In genomic region chr12:54357802-54358619, GRCh38 we compare ENCODE assay signal across 8 cellular contexts. TPM values are rescaled to one million over a fixed set of nuclear protein-coding genes. Genes with fewer than 3 reads are reported as not detected.
A peak's percentile ranks its signal among the peaks of the same experiment; 100 is the strongest.
DNase-seq lines count a peak whose midpoint lies in the region; ATAC-seq and TF ChIP-seq lines count a peak whose summit lies in the region.

No MANE protein-coding gene starts in this region.

- peak overlapping the region; percentile 91 for H3K27ac ChIP-seq in 22Rv1
- H3K27ac ChIP-seq in thoracic aorta = peak overlapping the region; percentile 85 to 90

- H3K9me3 ChIP-seq in thoracic aorta = no peaks in the 10 kb centered on the region

- ATAC-seq in GM18505 (IDR thresholded peaks at IDR 0.05; ENCODE audit: unreplicated experiment) = no peak
- no peak for ATAC-seq in thoracic aorta (ENCODE audit: insufficient number of reproducible peaks, low FRiP score, low read depth)

- H3K9me3 Mint-ChIP-seq in activated naive CD8-positive, alpha-beta T cell treated with anti-CD3 and anti-CD28 coated beads for 36 hours = no peaks in the 10 kb centered on the region

- no peaks in the 10 kb centered on the region for H3K27me3 Mint-ChIP-seq in activated naive CD8-positive, alpha-beta T cell treated with anti-CD3 and anti-CD28 coated beads for 36 hours

- TF ChIP-seq POLR2A in GM18505 (IDR thresholded peaks at IDR 0.05; ENCODE audit: borderline replicate concordance, extremely low read depth, insufficient read depth, insufficient read length) = peak; percentile 59

- no peaks in the 10 kb centered on the region for H3K36me3 Mint-ChIP-seq in activated naive CD8-positive, alpha-beta T cell treated with anti-CD3 and anti-CD28 coated beads for 36 hours

- no peaks in the 10 kb centered on the region for H3K27me3 ChIP-seq in thoracic aorta (replicated peaks; ENCODE audit: insufficient read depth)

- TF ChIP-seq CTCF in 22Rv1 (IDR thresholded peaks at IDR 0.05) (no peak), thoracic aorta (IDR thresholded peaks at IDR 0.05) (no peak)

- no peak overlapping the region for H3K4me3 Mint-ChIP-seq in activated naive CD8-positive, alpha-beta T cell treated with anti-CD3 and anti-CD28 coated beads for 36 hours

- peaks cover 0 to 14% of the 10 kb centered on the region in 2 donors for H3K4me1 ChIP-seq in thoracic aorta (ENCODE audit: control insufficient read depth in 1 of 2, low read depth in 2 of 2)

- no peak overlapping the region for H3K27ac Mint-ChIP-seq in activated naive CD8-positive, alpha-beta T cell treated with anti-CD3 and anti-CD28 coated beads for 36 hours

- peaks cover 11% of the 10 kb centered on the region for H3K4me1 Mint-ChIP-seq in activated naive CD8-positive, alpha-beta T cell treated with anti-CD3 and anti-CD28 coated beads for 36 hours

- H3K4me3 ChIP-seq in thoracic aorta = peak overlapping the region; percentile 92

- DNase-seq in NCI-H345 treated with DMSO at 0.1 percent for 48 hours (lab: John Stamatoyannopoulos, UW; ENCODE audit: unreplicated experiment) = peak; percentile 8
- peak; percentile 61 for DNase-seq in activated naive CD8-positive, alpha-beta T cell treated with anti-CD3 and anti-CD28 coated beads for 36 hours
- peak; percentile 67 for DNase-seq in inferior parietal cortex (ENCODE audit: extremely low spot score)
- DNase-seq in thoracic aorta (ENCODE audit: low spot score) = no peak
- DNase-seq in H4 (ENCODE audit: low spot score) = no peak
- no peak for DNase-seq in retina

- no peaks in the 10 kb centered on the region for H3K36me3 ChIP-seq in thoracic aorta

RNA-seq across cellular contexts. Expression of gene GPR84, which starts 6.3 kb away (rescaled TPM):
- total RNA-seq in activated naive CD8-positive, alpha-beta T cell treated with anti-CD3 and anti-CD28 coated beads for 36 hours = 1 to 10 TPM in 1 of 2 experiments, under 1 TPM in 1; 0.62 to 1.2 TPM
- total RNA-seq in thoracic aorta = 1 to 10 TPM in 1 of 2 donors, under 1 TPM in 1; 0.95 to 2.3 TPM
- total RNA-seq in H4 (2014; rRNA removed; shearing (Covaris generic)) = not detected in 2 replicates

RNA-seq across cellular contexts. Expression of gene ZNF385A, which starts 26.5 kb away (rescaled TPM):
- 1 to 10 TPM; 1.0 to 1.1 TPM for total RNA-seq in activated naive CD8-positive, alpha-beta T cell treated with anti-CD3 and anti-CD28 coated beads for 36 hours
- 10 to 100 TPM in 1 of 2 donors, 1 to 10 TPM in 1; 7.4 to 19.0 TPM for total RNA-seq in thoracic aorta
- total RNA-seq in H4 (2014; rRNA removed; shearing (Covaris generic)) = 2.3 and 5.3 TPM in 2 replicates

RNA-seq across cellular contexts. Expression of gene COPZ1, which starts 33.1 kb away (rescaled TPM):
- total RNA-seq in activated naive CD8-positive, alpha-beta T cell treated with anti-CD3 and anti-CD28 coated beads for 36 hours = 100 to 1,000 TPM in 1 of 2 experiments, 10 to 100 TPM in 1; 96.3 to 102 TPM
- total RNA-seq in thoracic aorta = 10 to 100 TPM; 38.7 to 59.4 TPM
- 155 and 212 TPM in 2 replicates for total RNA-seq in H4 (2014; rRNA removed; shearing (Covaris generic))

RNA-seq across cellular contexts. Expression of gene NFE2, which starts 57.2 kb away (rescaled TPM):
- not detected for total RNA-seq in activated naive CD8-positive, alpha-beta T cell treated with anti-CD3 and anti-CD28 coated beads for 36 hours
- 1 to 10 TPM in 1 of 2 donors, not detected in 1; 1.8 TPM for total RNA-seq in thoracic aorta
- 0.89 and 1.2 TPM in 2 replicates for total RNA-seq in H4 (2014; rRNA removed; shearing (Covaris generic))

Comparison
In these comparisons a context has a peak if more than half of its experiments do, and no peak if none do; other contexts are left out.
1. DNase-seq: peak in NCI-H345 treated with DMSO at 0.1 percent for 48 hours (single experiment), activated naive CD8-positive, alpha-beta T cell treated with anti-CD3 and anti-CD28 coated beads for 36 hours (single experiment) and inferior parietal cortex (single experiment); none in thoracic aorta (single experiment), H4 (single experiment) and retina (single experiment).